Comparison of ENCODE assay signal across 14 cellular contexts in the genomic region with DNA sequence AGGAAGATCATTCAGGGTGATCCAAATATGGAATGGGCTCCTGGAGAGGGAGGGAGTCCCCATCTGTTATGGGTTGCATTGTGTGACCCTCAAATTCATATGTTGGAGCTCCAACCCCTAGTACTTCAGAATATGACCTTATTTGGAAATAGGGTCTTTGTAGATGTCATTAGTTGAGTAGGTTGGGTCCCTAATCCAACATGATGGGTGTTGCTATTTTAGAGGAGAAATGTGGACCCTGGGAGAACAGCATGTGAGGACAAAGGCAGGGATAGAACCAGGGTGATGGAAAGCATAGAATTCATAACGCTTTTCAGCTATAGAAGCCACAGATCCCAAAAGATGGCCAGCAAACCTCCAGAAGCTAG.
DNase-seq lines count a peak whose midpoint lies in the region; ATAC-seq and TF ChIP-seq lines count a peak whose summit lies in the region.
"Had no signal": no experiment of that assay in that cellular context is flagged by ENCODE, and none has a peak within 500 bp of the region (broad histone marks: within the 10 kb centered on the region; RNA-seq: fewer than 3 reads in every experiment).

No MANE protein-coding gene starts in this region.

- no peaks in the 10 kb centered on the region for H3K9me3 Mint-ChIP-seq in activated naive CD4-positive, alpha-beta T cell treated with anti-CD3 and anti-CD28 coated beads for 36 hours

- H3K4me3 ChIP-seq in SJSA1 (no peak overlapping the region), fibroblast of lung (replicated peaks in 1 of 4; ENCODE audit: control extremely low read depth in 1 of 4, insufficient read depth in 1 of 4, low read depth in 3 of 4, low read length in 4 of 4) (no peak overlapping the region), transverse colon (no peak overlapping the region)
- H3K4me3 ChIP-seq: coronary artery had no signal

- WGBS in transverse colon (ENCODE audit: low coverage in 1 of 2), 2 donors = 100% methylated on average over 1 of the region's 1 CpG

- no peaks in the 10 kb centered on the region for H3K27me3 Mint-ChIP-seq in activated naive CD4-positive, alpha-beta T cell treated with anti-CD3 and anti-CD28 coated beads for 36 hours (ENCODE audit: low read depth)
- H3K27me3 Mint-ChIP-seq: progenitor cell of endocrine pancreas had no signal

- H3K9me3 ChIP-seq in SJSA1 (replicated peaks) = no peaks in the 10 kb centered on the region
- H3K9me3 ChIP-seq in fibroblast of lung (ENCODE audit: control insufficient read depth, insufficient read depth, low read depth, low read length) = no peaks in the 10 kb centered on the region
- H3K9me3 ChIP-seq in transverse colon = no peaks in the 10 kb centered on the region

- ATAC-seq in GM18505 (IDR thresholded peaks at IDR 0.05; ENCODE audit: unreplicated experiment) (no peak), HG02938 (IDR thresholded peaks at IDR 0.05; ENCODE audit: unreplicated experiment) (no peak)

- peak overlapping the region; percentile 26 for H3K27ac Mint-ChIP-seq in activated naive CD4-positive, alpha-beta T cell treated with anti-CD3 and anti-CD28 coated beads for 36 hours

- H3K4me2 ChIP-seq in fibroblast of lung (ENCODE audit: extremely low read depth, insufficient read depth, low read length) = no peak overlapping the region

- TF ChIP-seq CTCF in fibroblast of lung (conservative IDR thresholded peaks at IDR 0.05 in 1 of 2, IDR thresholded peaks at IDR 0.05 in 1 of 2; ENCODE audit: low read depth in 1 of 2, low read length in 2 of 2) (no peak), transverse colon (IDR thresholded peaks at IDR 0.05) (no peak)

- H3K27me3 ChIP-seq in SJSA1 (replicated peaks) (no peaks in the 10 kb centered on the region), fibroblast of lung (ENCODE audit: control insufficient read depth, insufficient read depth, low read length) (no peaks in the 10 kb centered on the region), transverse colon (no peaks in the 10 kb centered on the region)

- no peaks in the 10 kb centered on the region for H3K79me2 ChIP-seq in fibroblast of lung (ENCODE audit: control insufficient read depth, insufficient read depth, low read length)

- H3K4me3 Mint-ChIP-seq in activated naive CD4-positive, alpha-beta T cell treated with anti-CD3 and anti-CD28 coated beads for 36 hours = no peak overlapping the region

- TF ChIP-seq POLR2A in transverse colon (IDR thresholded peaks at IDR 0.05) (no peak), GM18505 (IDR thresholded peaks at IDR 0.05; ENCODE audit: borderline replicate concordance, extremely low read depth, insufficient read depth, insufficient read length) (no peak)

- peaks cover 18% of the 10 kb centered on the region for H3K4me1 Mint-ChIP-seq in activated naive CD4-positive, alpha-beta T cell treated with anti-CD3 and anti-CD28 coated beads for 36 hours (ENCODE audit: low read depth)

- H3K9ac ChIP-seq in fibroblast of lung (ENCODE audit: insufficient read depth, low read length) = no peak overlapping the region

- DNase-seq in activated naive CD4-positive, alpha-beta T cell treated with anti-CD3 and anti-CD28 coated beads for 36 hours = no peak
- DNase-seq in activated naive CD4-positive, alpha-beta T cell treated with Interleukin-2 at 50 U/mL for 16 hours = no peak
- no peak for DNase-seq in SJSA1 (ENCODE audit: low read depth in 1 of 2, low spot score in 2 of 2)
- no peak for DNase-seq in fibroblast of lung (ENCODE audit: low read depth in 2 of 2)
- no peak for DNase-seq in transverse colon
- DNase-seq in NCI-H345 (lab: John Stamatoyannopoulos, UW) = no peak
- DNase-seq: activated CD4-positive, CD25-positive, alpha-beta regulatory T cell; NCI-H2029; NCI-H69; stimulated activated CD4-positive, alpha-beta T cell treated with anti-CD3 and anti-CD28 coated beads, Interleukin-12 subunit alpha, Interleukin-12 subunit beta, amount 100 ng/mL, for 4 hours had no signal

- intact Hi-C loops in activated naive CD4-positive, alpha-beta T cell treated with anti-CD3 and anti-CD28 coated beads for 36 hours (cut with micrococcal nuclease) = no loop called here
- intact Hi-C loops in transverse colon (cut with DNase I; ENCODE audit: low total_unique reads) = no loop called here

- H4K20me1 ChIP-seq in fibroblast of lung (ENCODE audit: control insufficient read depth, extremely low read depth, insufficient read depth, low read length) = no peaks in the 10 kb centered on the region

- no peaks in the 10 kb centered on the region for H3K36me3 Mint-ChIP-seq in activated naive CD4-positive, alpha-beta T cell treated with anti-CD3 and anti-CD28 coated beads for 36 hours (ENCODE audit: low read depth)

- in situ Hi-C loops in transverse colon (cut with MboI; ENCODE audit: low pct_ligation_motif_present in 1 of 4, low pct_unique_long_range_greater_than_20kb in 1 of 4, low sequenced_read_pairs in 3 of 4) = no loop called here

- peak overlapping the region; percentile 36 for H3K27ac ChIP-seq in SJSA1
- H3K27ac ChIP-seq in fibroblast of lung (ENCODE audit: insufficient read depth, low read length) = peak overlapping the region; percentile 52
- peak overlapping the region; percentile 56 to 75 (median 72) for H3K27ac ChIP-seq in transverse colon
- H3K27ac ChIP-seq: coronary artery had no signal

- peaks cover 41% of the 10 kb centered on the region for H3K4me1 ChIP-seq in SJSA1 (replicated peaks)
- H3K4me1 ChIP-seq in fibroblast of lung (ENCODE audit: control insufficient read depth, extremely low read depth, insufficient read depth, low read length) = peaks cover 33% of the 10 kb centered on the region
- H3K4me1 ChIP-seq in transverse colon = peaks cover 28 to 68% (median 41%) of the 10 kb centered on the region in 4 donors

- no peak for TF ChIP-seq EP300 in transverse colon (IDR thresholded peaks at IDR 0.05; ENCODE audit: low read depth)

- CTCF ChIA-PET in activated naive CD4-positive, alpha-beta T cell treated with anti-CD3 and anti-CD28 coated beads for 36 hours (lab: Charles Lee) = interaction anchor here (1.7 kb wide), 1 partner anchor 42 kb away, joined by 6 read pairs; no protein-coding TSS in a partner anchor

- H3K36me3 ChIP-seq in SJSA1 = no peaks in the 10 kb centered on the region
- no peaks in the 10 kb centered on the region for H3K36me3 ChIP-seq in fibroblast of lung (ENCODE audit: control insufficient read depth, insufficient read depth, low read length)
- no peaks in the 10 kb centered on the region for H3K36me3 ChIP-seq in transverse colon

- no peak overlapping the region for H2AFZ ChIP-seq in fibroblast of lung (ENCODE audit: low read length)
